Comparison of ENCODE assay signal across 4 cellular contexts in genomic region chr9:83081010-83081409, GRCh38. TPM values are rescaled to one million over a fixed set of nuclear protein-coding genes. Genes with fewer than 3 reads are reported as not detected.
"Had no signal": no experiment of that assay in that cellular context is flagged by ENCODE, and none has a peak within 500 bp of the region (broad histone marks: within the 10 kb centered on the region; RNA-seq: fewer than 3 reads in every experiment).

No MANE protein-coding gene starts in this region.

- ATAC-seq: GM12878 had no signal

- H3K4me3 ChIP-seq: GM12878 had no signal

- DNase-seq: GDM1, GF-D8 had no signal

RNA-seq across cellular contexts. Expression of gene RASEF, which starts 18.1 kb away (rescaled TPM):
- total RNA-seq: G401 had no signal
